ENCODE assay signal across 9 cellular contexts in the genomic region with DNA sequence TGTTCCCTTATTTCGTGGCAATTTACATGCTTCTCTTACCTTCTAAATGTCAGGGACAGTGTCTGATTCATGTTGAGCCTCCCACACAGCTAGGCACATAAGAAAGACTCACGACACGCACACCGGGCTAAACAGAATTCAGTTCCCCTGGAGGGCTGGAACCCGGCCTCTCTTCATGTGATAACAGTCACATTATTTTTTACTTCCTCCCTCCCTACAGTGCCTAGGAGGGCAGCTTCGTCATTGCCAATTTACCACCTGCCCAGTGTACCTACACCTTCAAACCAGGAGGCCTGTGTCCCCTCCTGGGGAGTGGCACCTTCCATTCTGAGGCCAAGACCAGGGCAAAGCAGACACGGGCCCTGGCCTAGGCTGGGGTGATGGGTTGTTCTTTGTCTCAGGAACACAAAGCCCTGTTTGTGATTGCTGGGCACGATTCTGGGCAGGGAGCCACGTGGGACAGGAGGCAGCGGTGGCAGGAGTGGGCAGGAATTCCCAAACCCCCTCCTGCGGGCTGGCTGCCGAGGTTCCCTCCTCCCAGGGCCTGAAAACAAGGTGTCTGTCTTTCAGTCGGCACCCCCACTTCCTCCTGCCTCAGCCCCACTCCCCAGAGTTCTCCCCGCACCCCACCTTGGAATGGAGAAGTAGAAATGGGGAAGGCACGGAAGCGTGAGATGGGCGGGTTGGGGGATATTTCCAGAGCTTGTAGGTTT. TPM values are rescaled to one million over a fixed set of nuclear protein-coding genes. Genes with fewer than 3 reads are reported as not detected.
A peak's percentile ranks its signal among the peaks of the same experiment; 100 is the strongest.
DNase-seq lines count a peak whose midpoint lies in the region; ATAC-seq lines count a peak whose summit lies in the region.
"Had no signal": no experiment of that assay in that cellular context is flagged by ENCODE, and none has a peak within 500 bp of the region (broad histone marks: within the 10 kb centered on the region; RNA-seq: fewer than 3 reads in every experiment).

No MANE protein-coding gene starts in this region.

- in situ Hi-C loops in G401 (cut with HindIII; ENCODE audit: low sequenced_read_pairs), result no loop called here

- ATAC-seq in GM19397 (IDR thresholded peaks at IDR 0.05; ENCODE audit: unreplicated experiment) (no peak), HG02642 (IDR thresholded peaks at IDR 0.05; ENCODE audit: poor library complexity, unreplicated experiment) (no peak)

- DNase-seq in G401 (ENCODE audit: low spot score) (peak; percentile 76), NCI-H2029 treated with DMSO at 0.1 percent for 48 hours (lab: John Stamatoyannopoulos, UW) (peak; percentile 56), occipital lobe (lab: John Stamatoyannopoulos, UW) (peak; percentile 85), HCEC 1CT (no peak), DMS53 treated with DMSO at 0.1 percent for 48 hours (lab: John Stamatoyannopoulos, UW; ENCODE audit: unreplicated experiment) (no peak)

- H3K27ac ChIP-seq in cingulate gyrus (ENCODE audit: low read depth, low read length), result peak overlapping the region; percentile 96
- H3K27ac ChIP-seq: SK-N-MC had no signal

RNA-seq across cellular contexts. Expression of a gene that starts 6.8 kb away (rescaled TPM):
- 3.1 and 3.3 TPM in 2 replicates for total RNA-seq in G401 (2014; rRNA removed; shearing (Covaris generic))
- total RNA-seq in occipital lobe, result 2.5 TPM

RNA-seq across cellular contexts. Expression of a gene that starts 7.2 kb away (rescaled TPM):
- not detected in 2 replicates for total RNA-seq in G401 (2014; rRNA removed; shearing (Covaris generic))
- total RNA-seq in occipital lobe, result 0.62 TPM

RNA-seq across cellular contexts. Expression of a gene that starts 42.9 kb away (rescaled TPM):
- total RNA-seq in G401 (2014; rRNA removed; shearing (Covaris generic)), result 63.1 and 130 TPM in 2 replicates
- total RNA-seq in occipital lobe, result 12.0 TPM

RNA-seq across cellular contexts. Expression of a gene that starts 43.2 kb away (rescaled TPM):
- total RNA-seq in G401 (2014; rRNA removed; shearing (Covaris generic)), result 63.7 and 69.2 TPM in 2 replicates
- total RNA-seq in occipital lobe, result 8.4 TPM

Comparison
In these comparisons a context has a peak if more than half of its experiments do, and no peak if none do; other contexts are left out.
1. DNase-seq: peak in G401 (single experiment), NCI-H2029 treated with DMSO at 0.1 percent for 48 hours (single experiment) and occipital lobe (single experiment); none in HCEC 1CT (single experiment) and DMS53 treated with DMSO at 0.1 percent for 48 hours (single experiment).